1 cellular context compared by ENCODE assay signal in the genomic region with DNA sequence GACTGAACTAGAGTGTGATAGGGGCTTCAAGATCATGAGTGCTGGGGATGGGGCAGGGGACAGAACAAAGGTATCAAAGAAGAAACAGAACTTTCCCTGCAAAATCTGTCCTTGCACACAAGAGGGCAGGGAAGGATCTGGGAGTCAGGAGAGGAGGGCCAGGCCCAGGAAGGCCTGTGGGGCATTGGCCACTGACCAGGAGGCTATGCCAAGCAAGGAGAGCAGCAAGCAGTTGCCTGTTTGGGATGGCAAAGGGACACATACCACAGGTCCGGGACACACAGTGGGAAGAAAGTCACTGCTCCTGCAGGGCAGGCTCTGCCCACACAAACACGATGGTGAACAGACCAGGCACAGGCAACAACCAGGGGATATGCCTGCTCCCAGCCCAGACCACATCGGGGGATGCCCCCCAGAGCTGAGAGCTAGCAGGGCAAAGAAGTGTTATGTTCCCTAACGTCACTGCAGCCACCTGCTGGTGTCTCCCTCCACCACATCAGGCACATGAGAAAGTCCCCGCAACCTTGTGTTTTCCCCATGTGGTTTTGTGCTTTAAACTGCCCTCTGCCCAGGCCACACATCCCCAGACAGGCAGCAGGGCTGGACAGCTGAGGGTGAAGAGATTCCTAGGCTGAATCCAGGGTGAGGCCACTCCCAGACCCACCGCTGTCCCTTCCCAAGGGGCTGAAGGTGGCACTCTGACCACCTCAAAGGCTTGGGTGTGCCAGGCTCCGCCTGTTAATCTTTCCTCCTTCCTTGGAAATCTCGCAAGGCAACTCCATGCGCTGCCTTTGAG.
TF ChIP-seq lines count a peak whose summit lies in the region.

No MANE protein-coding gene starts in this region.

TF ChIP-seq in GM12878, 131 proteins besides CTCF, POLR2A, EP300 and RAD21 (continued from another document):
- TF ChIP-seq, protein P1, sequence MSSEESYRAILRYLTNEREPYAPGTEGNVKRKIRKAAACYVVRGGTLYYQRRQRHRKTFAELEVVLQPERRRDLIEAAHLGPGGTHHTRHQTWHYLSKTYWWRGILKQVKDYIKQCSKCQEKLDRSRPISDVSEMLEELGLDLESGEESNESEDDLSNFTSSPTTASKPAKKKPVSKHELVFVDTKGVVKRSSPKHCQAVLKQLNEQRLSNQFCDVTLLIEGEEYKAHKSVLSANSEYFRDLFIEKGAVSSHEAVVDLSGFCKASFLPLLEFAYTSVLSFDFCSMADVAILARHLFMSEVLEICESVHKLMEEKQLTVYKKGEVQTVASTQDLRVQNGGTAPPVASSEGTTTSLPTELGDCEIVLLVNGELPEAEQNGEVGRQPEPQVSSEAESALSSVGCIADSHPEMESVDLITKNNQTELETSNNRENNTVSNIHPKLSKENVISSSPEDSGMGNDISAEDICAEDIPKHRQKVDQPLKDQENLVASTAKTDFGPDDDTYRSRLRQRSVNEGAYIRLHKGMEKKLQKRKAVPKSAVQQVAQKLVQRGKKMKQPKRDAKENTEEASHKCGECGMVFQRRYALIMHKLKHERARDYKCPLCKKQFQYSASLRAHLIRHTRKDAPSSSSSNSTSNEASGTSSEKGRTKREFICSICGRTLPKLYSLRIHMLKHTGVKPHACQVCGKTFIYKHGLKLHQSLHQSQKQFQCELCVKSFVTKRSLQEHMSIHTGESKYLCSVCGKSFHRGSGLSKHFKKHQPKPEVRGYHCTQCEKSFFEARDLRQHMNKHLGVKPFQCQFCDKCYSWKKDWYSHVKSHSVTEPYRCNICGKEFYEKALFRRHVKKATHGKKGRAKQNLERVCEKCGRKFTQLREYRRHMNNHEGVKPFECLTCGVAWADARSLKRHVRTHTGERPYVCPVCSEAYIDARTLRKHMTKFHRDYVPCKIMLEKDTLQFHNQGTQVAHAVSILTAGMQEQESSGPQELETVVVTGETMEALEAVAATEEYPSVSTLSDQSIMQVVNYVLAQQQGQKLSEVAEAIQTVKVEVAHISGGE (CRISPR knock-in tag; IDR thresholded peaks at IDR 0.05): no peak
- TF ChIP-seq, protein P2, sequence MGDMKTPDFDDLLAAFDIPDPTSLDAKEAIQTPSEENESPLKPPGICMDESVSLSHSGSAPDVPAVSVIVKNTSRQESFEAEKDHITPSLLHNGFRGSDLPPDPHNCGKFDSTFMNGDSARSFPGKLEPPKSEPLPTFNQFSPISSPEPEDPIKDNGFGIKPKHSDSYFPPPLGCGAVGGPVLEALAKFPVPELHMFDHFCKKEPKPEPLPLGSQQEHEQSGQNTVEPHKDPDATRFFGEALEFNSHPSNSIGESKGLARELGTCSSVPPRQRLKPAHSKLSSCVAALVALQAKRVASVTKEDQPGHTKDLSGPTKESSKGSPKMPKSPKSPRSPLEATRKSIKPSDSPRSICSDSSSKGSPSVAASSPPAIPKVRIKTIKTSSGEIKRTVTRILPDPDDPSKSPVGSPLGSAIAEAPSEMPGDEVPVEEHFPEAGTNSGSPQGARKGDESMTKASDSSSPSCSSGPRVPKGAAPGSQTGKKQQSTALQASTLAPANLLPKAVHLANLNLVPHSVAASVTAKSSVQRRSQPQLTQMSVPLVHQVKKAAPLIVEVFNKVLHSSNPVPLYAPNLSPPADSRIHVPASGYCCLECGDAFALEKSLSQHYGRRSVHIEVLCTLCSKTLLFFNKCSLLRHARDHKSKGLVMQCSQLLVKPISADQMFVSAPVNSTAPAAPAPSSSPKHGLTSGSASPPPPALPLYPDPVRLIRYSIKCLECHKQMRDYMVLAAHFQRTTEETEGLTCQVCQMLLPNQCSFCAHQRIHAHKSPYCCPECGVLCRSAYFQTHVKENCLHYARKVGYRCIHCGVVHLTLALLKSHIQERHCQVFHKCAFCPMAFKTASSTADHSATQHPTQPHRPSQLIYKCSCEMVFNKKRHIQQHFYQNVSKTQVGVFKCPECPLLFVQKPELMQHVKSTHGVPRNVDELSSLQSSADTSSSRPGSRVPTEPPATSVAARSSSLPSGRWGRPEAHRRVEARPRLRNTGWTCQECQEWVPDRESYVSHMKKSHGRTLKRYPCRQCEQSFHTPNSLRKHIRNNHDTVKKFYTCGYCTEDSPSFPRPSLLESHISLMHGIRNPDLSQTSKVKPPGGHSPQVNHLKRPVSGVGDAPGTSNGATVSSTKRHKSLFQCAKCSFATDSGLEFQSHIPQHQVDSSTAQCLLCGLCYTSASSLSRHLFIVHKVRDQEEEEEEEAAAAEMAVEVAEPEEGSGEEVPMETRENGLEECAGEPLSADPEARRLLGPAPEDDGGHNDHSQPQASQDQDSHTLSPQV (IDR thresholded peaks at IDR 0.05): peak; percentile 94
- TF ChIP-seq, protein P3, sequence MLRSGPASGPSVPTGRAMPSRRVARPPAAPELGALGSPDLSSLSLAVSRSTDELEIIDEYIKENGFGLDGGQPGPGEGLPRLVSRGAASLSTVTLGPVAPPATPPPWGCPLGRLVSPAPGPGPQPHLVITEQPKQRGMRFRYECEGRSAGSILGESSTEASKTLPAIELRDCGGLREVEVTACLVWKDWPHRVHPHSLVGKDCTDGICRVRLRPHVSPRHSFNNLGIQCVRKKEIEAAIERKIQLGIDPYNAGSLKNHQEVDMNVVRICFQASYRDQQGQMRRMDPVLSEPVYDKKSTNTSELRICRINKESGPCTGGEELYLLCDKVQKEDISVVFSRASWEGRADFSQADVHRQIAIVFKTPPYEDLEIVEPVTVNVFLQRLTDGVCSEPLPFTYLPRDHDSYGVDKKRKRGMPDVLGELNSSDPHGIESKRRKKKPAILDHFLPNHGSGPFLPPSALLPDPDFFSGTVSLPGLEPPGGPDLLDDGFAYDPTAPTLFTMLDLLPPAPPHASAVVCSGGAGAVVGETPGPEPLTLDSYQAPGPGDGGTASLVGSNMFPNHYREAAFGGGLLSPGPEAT (IDR thresholded peaks at IDR 0.05; ENCODE audit: low read depth): peak; percentile 99
- TF ChIP-seq CREM (IDR thresholded peaks at IDR 0.05; ENCODE audit: low read depth): peak; percentile 95
- peak; percentile 94 to 98 for TF ChIP-seq IKZF2 (IDR thresholded peaks at IDR 0.05)
- peak; percentile 74 for TF ChIP-seq ZNF24 (IDR thresholded peaks at IDR 0.05)
- TF ChIP-seq, protein P4, sequence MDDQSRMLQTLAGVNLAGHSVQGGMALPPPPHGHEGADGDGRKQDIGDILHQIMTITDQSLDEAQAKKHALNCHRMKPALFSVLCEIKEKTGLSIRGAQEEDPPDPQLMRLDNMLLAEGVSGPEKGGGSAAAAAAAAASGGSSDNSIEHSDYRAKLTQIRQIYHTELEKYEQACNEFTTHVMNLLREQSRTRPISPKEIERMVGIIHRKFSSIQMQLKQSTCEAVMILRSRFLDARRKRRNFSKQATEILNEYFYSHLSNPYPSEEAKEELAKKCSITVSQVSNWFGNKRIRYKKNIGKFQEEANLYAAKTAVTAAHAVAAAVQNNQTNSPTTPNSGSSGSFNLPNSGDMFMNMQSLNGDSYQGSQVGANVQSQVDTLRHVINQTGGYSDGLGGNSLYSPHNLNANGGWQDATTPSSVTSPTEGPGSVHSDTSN (IDR thresholded peaks at IDR 0.05; ENCODE audit: insufficient replicate concordance, low read depth, low read length): no peak
- peak; percentile 75 for TF ChIP-seq HDGF (IDR thresholded peaks at IDR 0.05)
- no peak for TF ChIP-seq CHD1 (IDR thresholded peaks at IDR 0.05; ENCODE audit: low read depth, low read length)
- peak; percentile 46; the same call in 1 of the 2 replicates for TF ChIP-seq ZSCAN29 (IDR thresholded peaks at IDR 0.05)
- TF ChIP-seq, protein P5, sequence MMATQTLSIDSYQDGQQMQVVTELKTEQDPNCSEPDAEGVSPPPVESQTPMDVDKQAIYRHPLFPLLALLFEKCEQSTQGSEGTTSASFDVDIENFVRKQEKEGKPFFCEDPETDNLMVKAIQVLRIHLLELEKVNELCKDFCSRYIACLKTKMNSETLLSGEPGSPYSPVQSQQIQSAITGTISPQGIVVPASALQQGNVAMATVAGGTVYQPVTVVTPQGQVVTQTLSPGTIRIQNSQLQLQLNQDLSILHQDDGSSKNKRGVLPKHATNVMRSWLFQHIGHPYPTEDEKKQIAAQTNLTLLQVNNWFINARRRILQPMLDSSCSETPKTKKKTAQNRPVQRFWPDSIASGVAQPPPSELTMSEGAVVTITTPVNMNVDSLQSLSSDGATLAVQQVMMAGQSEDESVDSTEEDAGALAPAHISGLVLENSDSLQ (IDR thresholded peaks at IDR 0.05): peak; percentile 51
- no peak for TF ChIP-seq SRF (IDR thresholded peaks at IDR 0.05; ENCODE audit: low read depth in 2 of 2, low read length in 2 of 2)
- TF ChIP-seq NBN (IDR thresholded peaks at IDR 0.05): peak; percentile 99
- TF ChIP-seq CHD2 (IDR thresholded peaks at IDR 0.05; ENCODE audit: borderline replicate concordance, low read depth, low read length): peak; percentile 94
